Comparison of ENCODE assay signal across 24 cellular contexts in genomic region chr10:12980713-12981306, GRCh38.
DNase-seq lines count a peak whose midpoint lies in the region; ATAC-seq and TF ChIP-seq lines count a peak whose summit lies in the region.
"Had no signal": no experiment of that assay in that cellular context is flagged by ENCODE, and none has a peak within 500 bp of the region (broad histone marks: within the 10 kb centered on the region; RNA-seq: fewer than 3 reads in every experiment).

No MANE protein-coding gene starts in this region.

- no peaks in the 10 kb centered on the region for H3K36me3 ChIP-seq in parathyroid adenoma (ENCODE audit: control insufficient read depth, insufficient read depth, low read length)
- H3K36me3 ChIP-seq: SJSA1 had no signal

- H3K4me1 ChIP-seq in parathyroid adenoma, result no peaks in the 10 kb centered on the region

- no peaks in the 10 kb centered on the region for H3K9me3 ChIP-seq in parathyroid adenoma (ENCODE audit: control insufficient read depth, low read length)

- H3K79me2 ChIP-seq in parathyroid adenoma, result no peaks in the 10 kb centered on the region

- no peaks in the 10 kb centered on the region for H3K27me3 ChIP-seq in parathyroid adenoma (ENCODE audit: control insufficient read depth, insufficient read depth, low read length)
- H3K27me3 ChIP-seq: SJSA1 had no signal

- no peak for TF ChIP-seq CTCF in coronary artery (IDR thresholded peaks at IDR 0.05)
- no peak for TF ChIP-seq CTCF in parathyroid adenoma (IDR thresholded peaks at IDR 0.05)

- H3K4me3 ChIP-seq in coronary artery, result peak overlapping the region; percentile 40
- H3K4me3 ChIP-seq in parathyroid adenoma (ENCODE audit: low read depth, low read length), result no peak overlapping the region
- H3K4me3 ChIP-seq: SJSA1 had no signal

- peak overlapping the region; percentile 42 for H2AFZ ChIP-seq in parathyroid adenoma

- H3K27ac ChIP-seq in coronary artery (peak overlapping the region; percentile 25 to 73), parathyroid adenoma (no peak overlapping the region)
- H3K27ac ChIP-seq: SJSA1 had no signal

- H3K9ac ChIP-seq in parathyroid adenoma, result no peak overlapping the region

- H3K4me2 ChIP-seq in parathyroid adenoma (ENCODE audit: low read length), result no peak overlapping the region

- ATAC-seq in HG03280 (IDR thresholded peaks at IDR 0.05; ENCODE audit: unreplicated experiment), result no peak
- ATAC-seq: CD8-positive, alpha-beta T cell; left lobe of liver had no signal

- DNase-seq in NCI-H1092 treated with DMSO at 0.1 percent for 48 hours (lab: John Stamatoyannopoulos, UW) (peak; percentile 23), NCI-H1092 (lab: John Stamatoyannopoulos, UW) (no peak), NCI-H146 treated with DMSO at 0.1 percent for 48 hours (lab: John Stamatoyannopoulos, UW; ENCODE audit: unreplicated experiment) (peak; percentile 22), coronary artery (ENCODE audit: low spot score) (no peak), HuH-7.5 (ENCODE audit: low spot score) (no peak), HPDE6-E6E7 (ENCODE audit: extremely low spot score) (no peak)
- DNase-seq: activated CD4-positive, alpha-beta memory T cell treated with anti-CD3 and anti-CD28 coated beads, Interleukin-2, amount 10 ng/mL, durations not matched to agents 7 days and 5 days; activated CD4-positive, CD25-positive, alpha-beta regulatory T cell treated with anti-CD3 and anti-CD28 coated beads, Interleukin-2, amount 50 U/mL, for 72 hours; activated CD8-positive, alpha-beta memory T cell treated with anti-CD3 and anti-CD28 coated beads, Interleukin-2, amount 50 U/mL, for 48 hours; activated effector memory CD4-positive, alpha-beta T cell treated with Interleukin-2 at 50 U/mL for 16 hours; activated naive CD8-positive, alpha-beta T cell treated with anti-CD3 and anti-CD28 coated beads, Interleukin-2, amount 10 ng/mL, durations not matched to agents 7 days and 5 days; caudate nucleus; CD8-positive, alpha-beta T cell; DMS153; hypothalamus; KG1; mesendoderm; naive B cell; NCI-H1436 treated with DMSO at 0.1 percent for 48 hours; stimulated activated naive CD4-positive, alpha-beta T cell treated with Interleukin-2 at 50 U/mL for 16 hours had no signal

Comparison
In these comparisons a context has a peak if more than half of its experiments do, and no peak if none do; other contexts are left out.
1. DNase-seq: peak in NCI-H1092 treated with DMSO at 0.1 percent for 48 hours (single experiment) and NCI-H146 treated with DMSO at 0.1 percent for 48 hours (single experiment); none in NCI-H1092 (single experiment), coronary artery (single experiment), HuH-7.5 (single experiment) and HPDE6-E6E7 (single experiment).